Comparison of ENCODE assay signal across 1 cellular context in genomic region chr19:51394045-51394836, GRCh38.
TF ChIP-seq lines count a peak whose summit lies in the region.

No MANE protein-coding gene starts in this region.

TF ChIP-seq in GM23338, 12 proteins besides CTCF, POLR2A, EP300 and RAD21:
- no peak for TF ChIP-seq ZNF462 (CRISPR knock-in tag; IDR thresholded peaks at IDR 0.05)
- no peak for TF ChIP-seq JUNB (IDR thresholded peaks at IDR 0.05; ENCODE audit: unreplicated experiment)
- no peak for TF ChIP-seq STAT1 (IDR thresholded peaks at IDR 0.05; ENCODE audit: unreplicated experiment)
- no peak for TF ChIP-seq NANOG (IDR thresholded peaks at IDR 0.05; ENCODE audit: borderline replicate concordance)
- no peak for TF ChIP-seq EZH2phosphoT487 (IDR thresholded peaks at IDR 0.05; ENCODE audit: unreplicated experiment)
- peak; percentile 55; the same call in 1 of the 2 replicates for TF ChIP-seq CREB1 (CRISPR knock-in tag; IDR thresholded peaks at IDR 0.05; ENCODE audit: low read depth)
- no peak for TF ChIP-seq REST (IDR thresholded peaks at IDR 0.05; ENCODE audit: unreplicated experiment)
- no peak for TF ChIP-seq ZNF331 (CRISPR knock-in tag; IDR thresholded peaks at IDR 0.05; ENCODE audit: low read depth)
- no peak for TF ChIP-seq EZH2 (IDR thresholded peaks at IDR 0.05; ENCODE audit: low read depth, unreplicated experiment)
- TF ChIP-seq ZNF114 (CRISPR knock-in tag; IDR thresholded peaks at IDR 0.05) = no peak
- TF ChIP-seq POLR2AphosphoS5 (IDR thresholded peaks at IDR 0.05; ENCODE audit: low read depth) = peak; percentile 90
- TF ChIP-seq ETS1 (IDR thresholded peaks at IDR 0.05) = peak; percentile 45; the same call in 1 of the 2 replicates
